1 cellular context compared by ENCODE assay signal in genomic region chr3:52359116-52359855, GRCh38.
TF ChIP-seq lines count a peak whose summit lies in the region.

No MANE protein-coding gene starts in this region.

TF ChIP-seq in GM12878, 131 proteins besides CTCF, POLR2A, EP300 and RAD21:
- TF ChIP-seq NR2C2 (IDR thresholded peaks at IDR 0.05; ENCODE audit: borderline replicate concordance, control insufficient read depth, insufficient read length, low read depth) = no peak
- TF ChIP-seq JUNB (IDR thresholded peaks at IDR 0.05) = no peak
- no peak for TF ChIP-seq CREM (IDR thresholded peaks at IDR 0.05; ENCODE audit: low read depth)
- TF ChIP-seq KAT2A (conservative IDR thresholded peaks at IDR 0.05; ENCODE audit: control insufficient read depth, low read depth, low read length) = no peak
- TF ChIP-seq STAT1 (conservative IDR thresholded peaks at IDR 0.05) = no peak
- no peak for TF ChIP-seq CHD4 (IDR thresholded peaks at IDR 0.05)
- TF ChIP-seq CBX5 (IDR thresholded peaks at IDR 0.05; ENCODE audit: low read depth) = no peak
- TF ChIP-seq SIN3A (IDR thresholded peaks at IDR 0.05; ENCODE audit: low read depth, low read length) = no peak
- no peak for TF ChIP-seq CHD2 (IDR thresholded peaks at IDR 0.05; ENCODE audit: borderline replicate concordance, low read depth, low read length)
- TF ChIP-seq FOXK2 (IDR thresholded peaks at IDR 0.05) = no peak
- no peak for TF ChIP-seq PAX8 (IDR thresholded peaks at IDR 0.05)
- no peak for TF ChIP-seq CHD1 (IDR thresholded peaks at IDR 0.05; ENCODE audit: low read depth, low read length)
